In the genomic region with DNA sequence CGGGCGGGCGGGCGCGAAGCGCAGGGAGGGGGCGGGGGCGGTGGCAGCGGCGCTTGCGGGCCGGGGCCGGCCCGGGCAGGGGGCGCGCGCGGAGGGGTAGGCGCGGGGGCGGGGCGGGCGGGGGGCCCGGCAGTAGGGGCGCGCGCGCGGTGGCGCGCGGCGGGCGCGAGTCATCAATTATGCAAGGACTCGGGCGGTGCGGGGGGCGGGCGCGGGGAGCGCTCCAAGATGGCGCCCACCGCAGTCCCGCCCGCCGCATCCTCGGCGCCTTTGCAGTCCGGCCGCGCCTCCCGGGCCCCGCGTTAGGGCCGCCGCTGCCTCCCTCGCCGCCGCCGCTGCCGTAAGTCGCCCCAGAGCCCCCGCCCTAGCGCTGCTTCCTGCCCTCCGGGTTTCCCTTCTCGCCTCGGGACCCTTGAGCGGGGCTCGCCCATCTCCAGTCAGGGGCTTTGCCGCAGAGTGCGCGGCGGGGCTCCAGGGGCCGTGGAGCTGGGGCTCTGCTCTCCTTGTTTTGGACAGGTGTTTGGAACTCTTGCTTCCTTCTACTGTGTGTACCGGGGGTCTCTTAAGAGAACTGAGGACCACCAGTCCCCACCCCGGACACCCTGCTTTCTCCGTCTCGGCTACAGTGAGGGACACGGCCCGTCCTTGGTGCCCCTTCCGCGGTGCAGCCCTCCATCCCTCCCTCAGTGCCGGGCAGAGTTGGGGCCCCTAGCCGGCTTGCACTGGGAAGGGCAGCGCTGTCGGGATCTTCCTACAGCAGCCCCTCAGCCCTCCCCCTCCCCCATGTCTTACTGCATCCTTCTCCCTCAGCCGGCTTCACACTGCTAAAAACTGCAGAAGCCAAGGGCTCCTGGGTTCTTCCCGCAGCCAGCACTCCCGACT, we compare ENCODE assay signal across 8 cellular contexts. TPM values are rescaled to one million over a fixed set of nuclear protein-coding genes. Genes with fewer than 3 reads are reported as not detected.
DNase-seq lines count a peak whose midpoint lies in the region; TF ChIP-seq lines count a peak whose summit lies in the region.

SCN8A (plus strand) TSS at position 214 of the 882 bp plus-strand sequence. CDS start 71,585 bp downstream, outside the sequence.

- H3K9ac ChIP-seq in GM23248: peak within 1 kb of the TSS; percentile 82
- H3K9ac ChIP-seq in subcutaneous abdominal adipose tissue (ENCODE audit: low read length in 5 of 5): peak within 1 kb of the TSS in 3 of 5 donors; percentile 20 to 31 (median 26)

- in situ Hi-C loops in GM23248 (cut with MboI): no loop called here

- H3K27ac ChIP-seq in GM23248: peak within 1 kb of the TSS; percentile 62
- H3K27ac ChIP-seq in muscle layer of duodenum (ENCODE audit: low read length): no peak within 1 kb of the TSS
- no peak within 1 kb of the TSS for H3K27ac ChIP-seq in subcutaneous abdominal adipose tissue (ENCODE audit: low read depth, low read length)

- H3K9me3 ChIP-seq in GM23248 (ENCODE audit: low read depth) (no peaks in the 10 kb centered on the region), muscle layer of duodenum (ENCODE audit: control insufficient read depth in 1 of 2, low read length in 2 of 2) (no peaks in the 10 kb centered on the region), subcutaneous abdominal adipose tissue (ENCODE audit: control insufficient read depth in 5 of 5, low read length in 5 of 5) (no peaks in the 10 kb centered on the region)

- DNase-seq in C1 segment of cervical spinal cord (lab: John Stamatoyannopoulos, UW) (peak in 12 of 14 donors; percentile 16 to 79 (median 45)), GM23248 (peak; percentile 89), NCI-H226 (peak; percentile 67), activated T-cell treated with anti-CD3 and anti-CD28 coated beads for 4 hours (peak; percentile 29), epithelial cell of proximal tubule (ENCODE audit: low read depth) (no peak), OCI-M2 (lab: John Stamatoyannopoulos, UW; ENCODE audit: unreplicated experiment) (no peak)

- H3K4me1 ChIP-seq in GM23248 (ENCODE audit: insufficient read depth) (peaks cover 13% of the 10 kb centered on the region), muscle layer of duodenum (ENCODE audit: control insufficient read depth in 1 of 2, insufficient read depth in 2 of 2, low read length in 2 of 2) (peaks cover 0 to 15% of the 10 kb centered on the region in 2 donors), subcutaneous abdominal adipose tissue (ENCODE audit: control insufficient read depth in 5 of 5, insufficient read depth in 5 of 5, low read length in 5 of 5) (peaks cover 0 to 17% (median 11%) of the 10 kb centered on the region in 5 donors)

- H3K27me3 ChIP-seq in GM23248 (replicated peaks; ENCODE audit: insufficient read depth): no peaks in the 10 kb centered on the region
- H3K27me3 ChIP-seq in muscle layer of duodenum (ENCODE audit: low read depth, low read length): peaks cover 11% of the 10 kb centered on the region
- H3K27me3 ChIP-seq in subcutaneous abdominal adipose tissue (ENCODE audit: control insufficient read depth in 5 of 5, insufficient read depth in 4 of 5, low read length in 5 of 5): peaks cover 9 to 30% (median 17%) of the 10 kb centered on the region in 5 donors

- no peak for TF ChIP-seq CTCF in epithelial cell of proximal tubule (conservative IDR thresholded peaks at IDR 0.05; ENCODE audit: low read depth, low read length)

- peaks cover 24% of the 10 kb centered on the region; the same call in 1 of the 2 replicates for H4K20me1 ChIP-seq in GM23248 (ENCODE audit: insufficient read depth)

- H3K9me2 ChIP-seq in GM23248 (ENCODE audit: insufficient read depth): no peaks in the 10 kb centered on the region

- peak within 1 kb of the TSS; percentile 97 for H3K4me2 ChIP-seq in GM23248 (ENCODE audit: unreplicated experiment)

- H3K36me3 ChIP-seq in GM23248 (ENCODE audit: low read depth) (no peaks in the 10 kb centered on the region), muscle layer of duodenum (ENCODE audit: control insufficient read depth in 1 of 2, insufficient read depth in 2 of 2, low read length in 2 of 2) (no peaks in the 10 kb centered on the region), subcutaneous abdominal adipose tissue (ENCODE audit: control insufficient read depth in 5 of 5, insufficient read depth in 5 of 5, low read length in 5 of 5) (no peaks in the 10 kb centered on the region)

- H2AFZ ChIP-seq in GM23248: peak within 1 kb of the TSS; percentile 89

- H3F3A ChIP-seq in GM23248 (ENCODE audit: insufficient read depth): peaks cover 19% of the 10 kb centered on the region

- 0 to 2% methylated on average over 23 to 55 of the region's 90 CpGs for WGBS in GM23248 (ENCODE audit: low coverage in 1 of 2, low lambda C conversion rate in 2 of 2, missing lambda C conversion rate in 2 of 2), 2 experiments

- H3K4me3 ChIP-seq in GM23248 (peak within 1 kb of the TSS; percentile 97), epithelial cell of proximal tubule (ENCODE audit: low read depth, low read length) (peak within 1 kb of the TSS; percentile 60), muscle layer of duodenum (ENCODE audit: low read depth in 1 of 2, low read length in 2 of 2) (peak within 1 kb of the TSS; percentile 37 to 81), subcutaneous abdominal adipose tissue (ENCODE audit: low read depth in 1 of 5, low read length in 5 of 5) (peak within 1 kb of the TSS in 4 of 5 donors; percentile 55 to 72 (median 67))

- peaks cover 74% of the 10 kb centered on the region for H3K79me2 ChIP-seq in GM23248 (ENCODE audit: insufficient read depth)

RNA-seq across cellular contexts. Expression of gene SCN8A, which starts in this region (rescaled TPM):
- total RNA-seq in GM23248 (2014; rRNA removed; shearing (Covaris generic)): 12.9 and 13.8 TPM in 2 replicates
- 4.4 and 6.7 TPM in 2 replicates for polyA plus RNA-seq in GM23248 (2016; fragmentation: Nextera tagmentation; extraction: Ambion mirVana)
- 0.58 and 0.86 TPM in 2 replicates for total RNA-seq in epithelial cell of proximal tubule

Comparison
In these comparisons a context has a peak if more than half of its experiments do, and no peak if none do; other contexts are left out.
1. DNase-seq: peak in C1 segment of cervical spinal cord (12 of 14), GM23248 (single experiment), NCI-H226 (single experiment) and activated T-cell treated with anti-CD3 and anti-CD28 coated beads for 4 hours (single experiment); none in epithelial cell of proximal tubule (single experiment) and OCI-M2 (single experiment).
2. Peak in every context shown above with its lines, with median percentiles within 50 percentile points of each other: H3K4me3 ChIP-seq.